ENCODE assay signal across 24 cellular contexts in the genomic region with DNA sequence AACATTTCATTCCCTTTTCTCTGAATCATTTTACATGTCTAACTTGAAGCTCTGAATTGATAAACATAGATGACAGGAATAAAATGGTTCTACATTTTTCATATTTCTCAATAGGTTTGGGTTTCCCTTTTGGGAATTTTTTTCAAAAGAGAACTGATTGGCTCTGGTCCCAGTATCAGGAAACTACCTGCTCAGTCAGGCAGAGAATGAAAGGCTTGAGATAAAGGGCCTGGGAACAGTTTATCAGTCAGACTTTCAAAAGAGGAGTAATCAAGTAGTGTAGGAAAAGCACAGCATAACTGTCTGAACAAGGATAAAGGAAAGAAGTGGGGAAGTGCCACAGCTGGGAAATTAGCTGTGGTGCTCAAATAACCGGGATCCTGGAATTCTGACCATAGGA. TPM values are rescaled to one million over a fixed set of nuclear protein-coding genes. Genes with fewer than 3 reads are reported as not detected.
"Had no signal": no experiment of that assay in that cellular context is flagged by ENCODE, and none has a peak within 500 bp of the region (broad histone marks: within the 10 kb centered on the region; RNA-seq: fewer than 3 reads in every experiment).

No MANE protein-coding gene starts in this region.

- H3K4me3 Mint-ChIP-seq: activated CD4-positive, alpha-beta memory T cell treated with anti-CD3 and anti-CD28 coated beads, Interleukin-2, amount 10 ng/mL, durations not matched to agents 7 days and 5 days; activated CD8-positive, alpha-beta memory T cell treated with anti-CD3 and anti-CD28 coated beads, Interleukin-2, amount 10 ng/mL, durations not matched to agents 7 days and 5 days; activated naive CD8-positive, alpha-beta T cell treated with anti-CD3 and anti-CD28 coated beads, Interleukin-2, amount 10 ng/mL, durations not matched to agents 7 days and 5 days; brain; mesothelial cell of epicardium; nephron progenitor cell had no signal

- H3K4me2 ChIP-seq: smooth muscle cell had no signal

- H3K27ac ChIP-seq: coronary artery, psoas muscle, right lobe of liver had no signal

- H3K4me1 Mint-ChIP-seq: brain had no signal

- H3K4me1 ChIP-seq: psoas muscle, right lobe of liver had no signal

- H3K27ac Mint-ChIP-seq: activated CD4-positive, alpha-beta memory T cell treated with anti-CD3 and anti-CD28 coated beads, Interleukin-2, amount 10 ng/mL, durations not matched to agents 7 days and 5 days; activated CD8-positive, alpha-beta memory T cell treated with anti-CD3 and anti-CD28 coated beads, Interleukin-2, amount 10 ng/mL, durations not matched to agents 7 days and 5 days; activated naive CD8-positive, alpha-beta T cell treated with anti-CD3 and anti-CD28 coated beads, Interleukin-2, amount 10 ng/mL, durations not matched to agents 7 days and 5 days; mesothelial cell of epicardium; nephron progenitor cell had no signal

- H3K27me3 ChIP-seq: right lobe of liver had no signal

- H3K9me3 ChIP-seq: psoas muscle, right lobe of liver had no signal

- H3K9me3 Mint-ChIP-seq: activated naive CD8-positive, alpha-beta T cell treated with anti-CD3 and anti-CD28 coated beads, Interleukin-2, amount 10 ng/mL, durations not matched to agents 7 days and 5 days; brain; mesothelial cell of epicardium had no signal

- H3K36me3 Mint-ChIP-seq: activated CD8-positive, alpha-beta memory T cell treated with anti-CD3 and anti-CD28 coated beads, Interleukin-2, amount 10 ng/mL, durations not matched to agents 7 days and 5 days; brain; mesothelial cell of epicardium had no signal

- H3K4me3 ChIP-seq: coronary artery, lung, psoas muscle, right lobe of liver, smooth muscle cell had no signal

- DNase-seq: activated CD4-positive, alpha-beta memory T cell treated with anti-CD3 and anti-CD28 coated beads, Interleukin-2, amount 10 ng/mL, durations not matched to agents 7 days and 5 days; activated CD4-positive, alpha-beta T cell treated with anti-CD3 and anti-CD28 coated beads for 48 hours; activated CD4-positive, CD25-positive, alpha-beta regulatory T cell; activated CD8-positive, alpha-beta memory T cell treated with anti-CD3 and anti-CD28 coated beads, Interleukin-2, amount 10 ng/mL, durations not matched to agents 7 days and 5 days; activated naive CD4-positive, alpha-beta T cell; activated naive CD8-positive, alpha-beta T cell treated with anti-CD3 and anti-CD28 coated beads, Interleukin-2, amount 10 ng/mL, durations not matched to agents 7 days and 5 days; amygdala; erythroblast; nephron progenitor cell; psoas muscle; right lobe of liver; stimulated activated CD8-positive, alpha-beta memory T cell treated with anti-CD3 and anti-CD28 coated beads, Interleukin-4, amount 100 ng/mL, for 48 hours; stimulated activated naive CD4-positive, alpha-beta T cell had no signal

- ATAC-seq: activated CD8-positive, alpha-beta memory T cell treated with anti-CD3 and anti-CD28 coated beads, Interleukin-2, amount 10 ng/mL, durations not matched to agents 7 days and 5 days; left lobe of liver; psoas muscle; right lobe of liver had no signal

- H3K36me3 ChIP-seq: right lobe of liver had no signal

RNA-seq across cellular contexts. Expression of a gene that starts 28.3 kb away (rescaled TPM):
- total RNA-seq: activated naive CD8-positive, alpha-beta T cell treated with anti-CD3 and anti-CD28 coated beads, Interleukin-2, amount 10 ng/mL, durations not matched to agents 7 days and 5 days; frontal cortex; left lobe of liver; osteocyte; urinary bladder had no signal

RNA-seq across cellular contexts. Expression of a gene that starts 39.6 kb away (rescaled TPM):
- total RNA-seq: activated CD4-positive, alpha-beta memory T cell treated with anti-CD3 and anti-CD28 coated beads, Interleukin-2, amount 10 ng/mL, durations not matched to agents 7 days and 5 days; activated CD8-positive, alpha-beta memory T cell treated with anti-CD3 and anti-CD28 coated beads, Interleukin-2, amount 10 ng/mL, durations not matched to agents 7 days and 5 days; activated naive CD8-positive, alpha-beta T cell treated with anti-CD3 and anti-CD28 coated beads, Interleukin-2, amount 10 ng/mL, durations not matched to agents 7 days and 5 days; frontal cortex; left lobe of liver; lung; mesothelial cell of epicardium; osteocyte; psoas muscle; right lobe of liver; smooth muscle cell; urinary bladder had no signal
- polyA plus RNA-seq: keratinocyte, lung, psoas muscle, smooth muscle cell, thymus, urinary bladder had no signal

RNA-seq across cellular contexts. Expression of a gene that starts 57.2 kb away (rescaled TPM):
- total RNA-seq: activated CD4-positive, alpha-beta memory T cell treated with anti-CD3 and anti-CD28 coated beads, Interleukin-2, amount 10 ng/mL, durations not matched to agents 7 days and 5 days; activated CD8-positive, alpha-beta memory T cell treated with anti-CD3 and anti-CD28 coated beads, Interleukin-2, amount 10 ng/mL, durations not matched to agents 7 days and 5 days; activated naive CD8-positive, alpha-beta T cell treated with anti-CD3 and anti-CD28 coated beads, Interleukin-2, amount 10 ng/mL, durations not matched to agents 7 days and 5 days; frontal cortex; left lobe of liver; lung; mesothelial cell of epicardium; osteocyte; psoas muscle; right lobe of liver; smooth muscle cell; urinary bladder had no signal
- polyA plus RNA-seq: keratinocyte, lung, psoas muscle, smooth muscle cell, thymus, urinary bladder had no signal
